Comparison of ENCODE assay signal across 1 cellular context in the genomic region with DNA sequence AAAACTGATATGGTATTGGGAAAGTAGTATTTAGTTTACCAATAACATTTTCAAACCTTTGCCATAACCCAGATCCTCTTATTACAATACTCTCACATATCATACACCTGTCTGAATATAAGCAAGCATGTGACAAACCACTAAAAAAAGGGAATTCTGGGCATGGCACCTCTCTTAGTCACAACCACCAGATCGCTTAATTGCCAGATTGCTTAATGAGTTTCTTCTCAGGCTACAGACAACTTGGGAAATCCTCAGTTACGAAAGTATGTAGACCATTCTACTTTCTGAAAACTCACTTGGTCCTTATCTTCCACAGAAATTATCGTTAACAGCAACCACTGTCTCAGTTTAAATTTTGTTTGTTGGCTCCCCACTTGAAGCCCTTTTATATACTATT.
TF ChIP-seq lines count a peak whose summit lies in the region.

No MANE protein-coding gene starts in this region.

TF ChIP-seq in HCT116, 20 proteins besides CTCF, POLR2A, EP300 and RAD21 (continued from another document):
- TF ChIP-seq, protein P1, sequence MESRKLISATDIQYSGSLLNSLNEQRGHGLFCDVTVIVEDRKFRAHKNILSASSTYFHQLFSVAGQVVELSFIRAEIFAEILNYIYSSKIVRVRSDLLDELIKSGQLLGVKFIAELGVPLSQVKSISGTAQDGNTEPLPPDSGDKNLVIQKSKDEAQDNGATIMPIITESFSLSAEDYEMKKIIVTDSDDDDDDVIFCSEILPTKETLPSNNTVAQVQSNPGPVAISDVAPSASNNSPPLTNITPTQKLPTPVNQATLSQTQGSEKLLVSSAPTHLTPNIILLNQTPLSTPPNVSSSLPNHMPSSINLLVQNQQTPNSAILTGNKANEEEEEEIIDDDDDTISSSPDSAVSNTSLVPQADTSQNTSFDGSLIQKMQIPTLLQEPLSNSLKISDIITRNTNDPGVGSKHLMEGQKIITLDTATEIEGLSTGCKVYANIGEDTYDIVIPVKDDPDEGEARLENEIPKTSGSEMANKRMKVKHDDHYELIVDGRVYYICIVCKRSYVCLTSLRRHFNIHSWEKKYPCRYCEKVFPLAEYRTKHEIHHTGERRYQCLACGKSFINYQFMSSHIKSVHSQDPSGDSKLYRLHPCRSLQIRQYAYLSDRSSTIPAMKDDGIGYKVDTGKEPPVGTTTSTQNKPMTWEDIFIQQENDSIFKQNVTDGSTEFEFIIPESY (IDR thresholded peaks at IDR 0.05; ENCODE audit: extremely low read depth, insufficient replicate concordance, low read length), result no peak
- TF ChIP-seq EGR1 (IDR thresholded peaks at IDR 0.05; ENCODE audit: low read depth) (no peak), EZH2phosphoT487 (IDR thresholded peaks at IDR 0.05; ENCODE audit: borderline replicate concordance) (no peak)
